In genomic region chr18:75208055-75208835, GRCh38 we compare ENCODE assay signal across 8 cellular contexts. TPM values are rescaled to one million over a fixed set of nuclear protein-coding genes. Genes with fewer than 3 reads are reported as not detected.
A peak's percentile ranks its signal among the peaks of the same experiment; 100 is the strongest.
DNase-seq lines count a peak whose midpoint lies in the region; ATAC-seq and FAIRE-seq lines count a peak whose summit lies in the region.

No MANE protein-coding gene starts in this region.

- no peaks in the 10 kb centered on the region for H3K36me3 ChIP-seq in mesenchymal stem cell (ENCODE audit: control insufficient read depth in 1 of 2, insufficient read depth in 2 of 2, low read depth in 1 of 2, low read length in 2 of 2)

- peak overlapping the region; percentile 89 for H3K9ac ChIP-seq in mesenchymal stem cell (ENCODE audit: low read length)

- H3K27ac ChIP-seq in mesenchymal stem cell (ENCODE audit: low read length, poor library complexity, severe bottlenecking): no peak overlapping the region

- peak overlapping the region in 1 of 2 experiments; percentile 94 for H3K23ac ChIP-seq in mesenchymal stem cell (ENCODE audit: low read length in 2 of 2)

- FAIRE-seq in HTR-8/SVneo (lab: Jason Lieb, UNC): no peak

- peak overlapping the region; percentile 80 for H4K91ac ChIP-seq in mesenchymal stem cell (ENCODE audit: low read length)

- H3K4me1 Mint-ChIP-seq in activated CD4-positive, alpha-beta T cell treated with anti-CD3 and anti-CD28 coated beads, Interleukin-2, amount 10 ng/mL, durations not matched to agents 7 days and 5 days: peaks cover 53% of the 10 kb centered on the region
- H3K4me1 Mint-ChIP-seq in stimulated activated naive B cell treated with anti-CD40 and anti-IgM and Interleukin-4, amounts not matched to agents 10 μg/mL and 1 μg/mL and 100 μg/mL, for 72 hours: peaks cover 28 to 53% of the 10 kb centered on the region in 2 donors

- POLR2A ChIA-PET in activated CD4-positive, alpha-beta T cell treated with anti-CD3 and anti-CD28 coated beads, Interleukin-2, amount 10 ng/mL, durations not matched to agents 7 days and 5 days (lab: Charles Lee): no interaction called here

- H2BK120ac ChIP-seq in mesenchymal stem cell (ENCODE audit: low read depth, low read length): no peak overlapping the region

- peak overlapping the region; percentile 10 for H2AFZ ChIP-seq in mesenchymal stem cell (ENCODE audit: low read depth, low read length)

- H3K36me3 Mint-ChIP-seq in activated CD4-positive, alpha-beta T cell treated with anti-CD3 and anti-CD28 coated beads, Interleukin-2, amount 10 ng/mL, durations not matched to agents 7 days and 5 days (ENCODE audit: low read depth): peaks cover 21% of the 10 kb centered on the region
- peaks cover 5 to 19% of the 10 kb centered on the region in 2 donors for H3K36me3 Mint-ChIP-seq in stimulated activated naive B cell treated with anti-CD40 and anti-IgM and Interleukin-4, amounts not matched to agents 10 μg/mL and 1 μg/mL and 100 μg/mL, for 72 hours

- WGBS in mesenchymal stem cell: under 1% methylated on average over 50 of the region's 73 CpGs

- peak overlapping the region; percentile 73 for H3K4me2 ChIP-seq in mesenchymal stem cell (ENCODE audit: low read length, poor library complexity, severe bottlenecking)

- H4K8ac ChIP-seq in mesenchymal stem cell (ENCODE audit: low read length): no peak overlapping the region

- peaks cover 25% of the 10 kb centered on the region for H3K79me1 ChIP-seq in mesenchymal stem cell (replicated peaks; ENCODE audit: low read length, poor library complexity, severe bottlenecking)

- H3K9me3 ChIP-seq in mesenchymal stem cell (ENCODE audit: control insufficient read depth, low read length): no peaks in the 10 kb centered on the region

- peak overlapping the region; percentile 94 for H3K4me3 Mint-ChIP-seq in activated CD4-positive, alpha-beta T cell treated with anti-CD3 and anti-CD28 coated beads, Interleukin-2, amount 10 ng/mL, durations not matched to agents 7 days and 5 days
- H3K4me3 Mint-ChIP-seq in stimulated activated naive B cell treated with anti-CD40 and anti-IgM and Interleukin-4, amounts not matched to agents 10 μg/mL and 1 μg/mL and 100 μg/mL, for 72 hours: peak overlapping the region; percentile 92 to 99

- H3K27me3 ChIP-seq in mesenchymal stem cell (ENCODE audit: control insufficient read depth in 1 of 2, insufficient read depth in 1 of 2, low read length in 2 of 2): peaks cover 0 to 49% of the 10 kb centered on the region in 2 experiments

- no peak overlapping the region for H2BK5ac ChIP-seq in mesenchymal stem cell (ENCODE audit: low read depth, low read length, poor library complexity, severe bottlenecking)

- H2AK5ac ChIP-seq in mesenchymal stem cell (ENCODE audit: low read length, severe bottlenecking): no peak overlapping the region

- DNase-seq in NCI-H2171 (lab: John Stamatoyannopoulos, UW) (peak; percentile 37), dermis blood vessel endothelial cell (peak; percentile 61), mesenchymal stem cell (peak; percentile 59), HTR-8/SVneo (ENCODE audit: insufficient read length, low spot score) (no peak)
- DNase-seq in activated CD4-positive, alpha-beta T cell treated with anti-CD3 and anti-CD28 coated beads, Interleukin-2, amount 10 ng/mL, durations not matched to agents 7 days and 5 days: peak; percentile 49
- peak; percentile 49 for DNase-seq in stimulated activated naive B cell treated with anti-CD40 and anti-IgM and Interleukin-4, amounts not matched to agents 10 μg/mL and 1 μg/mL and 100 μg/mL, for 72 hours

- H2BK12ac ChIP-seq in mesenchymal stem cell (ENCODE audit: low read length in 2 of 2): peak overlapping the region in 1 of 2 experiments; percentile 83

- H3K4ac ChIP-seq in mesenchymal stem cell (ENCODE audit: low read depth in 1 of 2, low read length in 2 of 2): peak overlapping the region in 1 of 2 experiments; percentile 89

- peak overlapping the region; percentile 89 for H3K27ac Mint-ChIP-seq in activated CD4-positive, alpha-beta T cell treated with anti-CD3 and anti-CD28 coated beads, Interleukin-2, amount 10 ng/mL, durations not matched to agents 7 days and 5 days
- H3K27ac Mint-ChIP-seq in stimulated activated naive B cell treated with anti-CD40 and anti-IgM and Interleukin-4, amounts not matched to agents 10 μg/mL and 1 μg/mL and 100 μg/mL, for 72 hours: peak overlapping the region; percentile 93

- no peaks in the 10 kb centered on the region for H3K9me3 Mint-ChIP-seq in activated CD4-positive, alpha-beta T cell treated with anti-CD3 and anti-CD28 coated beads, Interleukin-2, amount 10 ng/mL, durations not matched to agents 7 days and 5 days
- H3K9me3 Mint-ChIP-seq in stimulated activated naive B cell treated with anti-CD40 and anti-IgM and Interleukin-4, amounts not matched to agents 10 μg/mL and 1 μg/mL and 100 μg/mL, for 72 hours: no peaks in the 10 kb centered on the region

- ATAC-seq in GM18498 (IDR thresholded peaks at IDR 0.05; ENCODE audit: unreplicated experiment): peak; percentile 6
- ATAC-seq in HG02798 (IDR thresholded peaks at IDR 0.05; ENCODE audit: poor library complexity, unreplicated experiment): peak; percentile 7
- ATAC-seq in stimulated activated naive B cell treated with anti-CD40 and anti-IgM and Interleukin-4, amounts not matched to agents 10 μg/mL and 1 μg/mL and 100 μg/mL, for 72 hours (replicated peaks): peak; percentile 3 to 11

- CTCF ChIA-PET in activated CD4-positive, alpha-beta T cell treated with anti-CD3 and anti-CD28 coated beads, Interleukin-2, amount 10 ng/mL, durations not matched to agents 7 days and 5 days (lab: Charles Lee): interaction anchor here (0.7 kb wide), 1 partner anchor 40 kb away, joined by 4 read pairs; no protein-coding TSS in a partner anchor

- H3K18ac ChIP-seq in mesenchymal stem cell (ENCODE audit: low read depth in 1 of 2, low read length in 2 of 2): peak overlapping the region; percentile 73 to 97

- peak overlapping the region; percentile 90 to 95 for H3K4me3 ChIP-seq in mesenchymal stem cell (ENCODE audit: insufficient read depth in 1 of 2, low read depth in 1 of 2, low read length in 2 of 2)

- H3K4me1 ChIP-seq in mesenchymal stem cell (ENCODE audit: control insufficient read depth, insufficient read depth, low read depth, low read length): peaks cover 34% of the 10 kb centered on the region

- peak overlapping the region in 1 of 2 experiments; percentile 98 for H3K14ac ChIP-seq in mesenchymal stem cell (ENCODE audit: low read length in 2 of 2)

- H3K27me3 Mint-ChIP-seq in activated CD4-positive, alpha-beta T cell treated with anti-CD3 and anti-CD28 coated beads, Interleukin-2, amount 10 ng/mL, durations not matched to agents 7 days and 5 days: peaks cover 26% of the 10 kb centered on the region
- peaks cover 25 to 35% of the 10 kb centered on the region in 2 donors for H3K27me3 Mint-ChIP-seq in stimulated activated naive B cell treated with anti-CD40 and anti-IgM and Interleukin-4, amounts not matched to agents 10 μg/mL and 1 μg/mL and 100 μg/mL, for 72 hours

- H2BK15ac ChIP-seq in mesenchymal stem cell (ENCODE audit: low read depth, poor library complexity, severe bottlenecking): no peak overlapping the region

RNA-seq across cellular contexts. Expression of gene PTGR3, which starts 0.7 kb away (rescaled TPM):
- total RNA-seq in activated CD4-positive, alpha-beta T cell treated with anti-CD3 and anti-CD28 coated beads, Interleukin-2, amount 10 ng/mL, durations not matched to agents 7 days and 5 days: 10 to 100 TPM; 35.8 to 38.6 TPM
- 21.1 and 23.0 TPM in 2 replicates for total RNA-seq in dermis blood vessel endothelial cell
- 4.5 TPM for polyA plus RNA-seq in mesenchymal stem cell (2013, experiment 1 of 2)
- 4.7 TPM for polyA plus RNA-seq in mesenchymal stem cell (2013, experiment 2 of 2)

RNA-seq across cellular contexts. Expression of gene TSHZ1, which starts 2.4 kb away (rescaled TPM):
- total RNA-seq in activated CD4-positive, alpha-beta T cell treated with anti-CD3 and anti-CD28 coated beads, Interleukin-2, amount 10 ng/mL, durations not matched to agents 7 days and 5 days: 10 to 100 TPM; 22.0 to 23.6 TPM
- 10.0 and 15.0 TPM in 2 replicates for total RNA-seq in dermis blood vessel endothelial cell
- 4.9 TPM for polyA plus RNA-seq in mesenchymal stem cell (2013, experiment 1 of 2)
- polyA plus RNA-seq in mesenchymal stem cell (2013, experiment 2 of 2): 4.4 TPM
